ENCODE assay signal across 8 cellular contexts in genomic region chr2:27582695-27583389, GRCh38. TPM values are rescaled to one million over a fixed set of nuclear protein-coding genes. Genes with fewer than 3 reads are reported as not detected.
DNase-seq lines count a peak whose midpoint lies in the region; ATAC-seq and TF ChIP-seq lines count a peak whose summit lies in the region.

Gene ZNF512 (plus strand): TSS chr2:27583042. CDS start chr2:27583113, 71 bp downstream.

- WGBS in prostate gland = under 1% methylated on average over 38 of the region's 38 CpGs

- intact Hi-C loops in T-helper 1 cell treated with Interleukin-12 subunit alpha and Interleukin-12 subunit beta and Interleukin-4 antibody, amounts not matched to agents 30 ng/mL and 1 ng/mL, for 36 hours (cut with micrococcal nuclease) = loop anchor here (1.0 to 5.0 kb wide), 10 partner anchors 45 to 309 kb away; partner anchors contain the start of genes BABAM2, EIF2B4, IFT172 and MRPL33
- intact Hi-C loops in prostate gland (cut with DNase I) = loop anchor here (5.0 kb wide), 1 partner anchor 91 kb away; no protein-coding TSS in a partner anchor

- peak; percentile 90 for DNase-seq in GM13976 (ENCODE audit: low spot score)
- peak; percentile 65 for DNase-seq in NCI-H1436 treated with DMSO at 0.1 percent for 48 hours (lab: John Stamatoyannopoulos, UW)
- peak; percentile 87 for DNase-seq in amniotic stem cell (lab: John Stamatoyannopoulos, UW)
- peak; percentile 93 for DNase-seq in right atrium auricular region (ENCODE audit: low spot score)
- peak; percentile 64 for DNase-seq in prostate gland (ENCODE audit: low spot score)
- DNase-seq in ureter (ENCODE audit: low spot score) = peak; percentile 92

- ATAC-seq in HG02840 (IDR thresholded peaks at IDR 0.05; ENCODE audit: low FRiP score, unreplicated experiment) = peak; percentile 85

- H3K4me3 ChIP-seq in right atrium auricular region (peak within 1 kb of the TSS; percentile 64 to 74), prostate gland (peak within 1 kb of the TSS; percentile 44 to 49)

- H3K9me3 ChIP-seq in right atrium auricular region = peaks cover 0 to 9% of the 10 kb centered on the region in 2 donors
- no peaks in the 10 kb centered on the region for H3K9me3 ChIP-seq in prostate gland

- H3K27me3 ChIP-seq in right atrium auricular region (no peaks in the 10 kb centered on the region), prostate gland (replicated peaks; ENCODE audit: insufficient read depth) (no peaks in the 10 kb centered on the region)

- peak; percentile 35 for TF ChIP-seq POLR2A in prostate gland (IDR thresholded peaks at IDR 0.05)

- H3K27ac ChIP-seq in right atrium auricular region (peak within 1 kb of the TSS; percentile 70 to 81), prostate gland (peak within 1 kb of the TSS; percentile 38 to 57)

- no peaks in the 10 kb centered on the region for H3K36me3 ChIP-seq in right atrium auricular region
- no peaks in the 10 kb centered on the region for H3K36me3 ChIP-seq in prostate gland

- in situ Hi-C loops in GM13976 (cut with MboI; ENCODE audit: low sequenced_read_pairs, unreplicated experiment) = no loop called here

- no peak for TF ChIP-seq CTCF in GM13976 (IDR thresholded peaks at IDR 0.05; ENCODE audit: borderline replicate concordance, control extremely low read depth, extremely low read depth, insufficient read depth, missing control alignments)
- TF ChIP-seq CTCF in right atrium auricular region (IDR thresholded peaks at IDR 0.05) = peak in 1 of 2 donors; percentile 14
- TF ChIP-seq CTCF in prostate gland (IDR thresholded peaks at IDR 0.05) = peak in 1 of 4 experiments; percentile 10

- H3K4me1 ChIP-seq in right atrium auricular region (peaks cover 0 to 16% of the 10 kb centered on the region in 2 donors), prostate gland (replicated peaks) (peaks cover 3% of the 10 kb centered on the region)

RNA-seq across cellular contexts. Expression of gene ZNF512, which starts in this region (rescaled TPM):
- 36.8 and 39.1 TPM in 2 replicates for total RNA-seq in T-helper 1 cell treated with Interleukin-12 subunit alpha and Interleukin-12 subunit beta and Interleukin-4 antibody, amounts not matched to agents 30 ng/mL and 1 ng/mL, for 36 hours
- total RNA-seq in right atrium auricular region (10 to 100 TPM; 12.0 to 21.3 TPM), prostate gland (10 to 100 TPM; 31.4 to 55.6 TPM), ureter (48.7 TPM)

Comparison
In these comparisons a context has a peak if more than half of its experiments do, and no peak if none do; other contexts are left out.
1. Peak in every context shown above with its lines: DNase-seq, ATAC-seq, H3K4me3 ChIP-seq and H3K27ac ChIP-seq.